13 cellular contexts compared by ENCODE assay signal in genomic region chr6:167242495-167243155, GRCh38. TPM values are rescaled to one million over a fixed set of nuclear protein-coding genes. Genes with fewer than 3 reads are reported as not detected.
DNase-seq lines count a peak whose midpoint lies in the region; TF ChIP-seq lines count a peak whose summit lies in the region.
"Not testable (repeated sequence)": the region's sequence is repeated elsewhere in the genome, so short reads cannot be mapped to it uniquely, and the experiment has no call there.
"Had no signal": no experiment of that assay in that cellular context is flagged by ENCODE, and none has a peak within 500 bp of the region (broad histone marks: within the 10 kb centered on the region; RNA-seq: fewer than 3 reads in every experiment).

No MANE protein-coding gene starts in this region.

- peaks cover 44% of the 10 kb centered on the region for H3K4me1 ChIP-seq in HUES48 (ENCODE audit: control insufficient read depth, insufficient read depth, low read length)
- H3K4me1 ChIP-seq in endodermal cell (ENCODE audit: control insufficient read depth, insufficient read depth, low read length) = peaks cover 16% of the 10 kb centered on the region

- not testable (repeated sequence) for H3K9me3 Mint-ChIP-seq in endodermal cell; nephron; progenitor cell of endocrine pancreas (ENCODE audit: low read depth)

- not testable (repeated sequence) for H3K4me3 Mint-ChIP-seq in endodermal cell; progenitor cell of endocrine pancreas (ENCODE audit: low read depth)
- H3K4me3 Mint-ChIP-seq in nephron = peak overlapping the region in 1 of 3 experiments; percentile 71

- H3K9ac ChIP-seq in HUES48 (ENCODE audit: low read depth, low read length); endodermal cell (ENCODE audit: extremely low read depth, low read length, poor library complexity, severe bottlenecking): not testable (repeated sequence)

- not testable (repeated sequence) for H3K9me3 ChIP-seq in HUES48 (ENCODE audit: control insufficient read depth, insufficient read depth, low read length); WERI-Rb-1 (ENCODE audit: severe bottlenecking); endodermal cell (ENCODE audit: control insufficient read depth, low read length)

- WGBS in endodermal cell (ENCODE audit: insufficient coverage in 1 of 2, insufficient read length in 1 of 2), 2 experiments = 94 to 95% methylated on average over 6 of the region's 6 CpGs

- peaks cover 18% of the 10 kb centered on the region for H3K36me3 ChIP-seq in HUES48 (ENCODE audit: control insufficient read depth, insufficient read depth, low read length)
- not testable (repeated sequence) for H3K36me3 ChIP-seq in WERI-Rb-1; endodermal cell (ENCODE audit: control insufficient read depth, insufficient read depth, low read length)

- H3K27me3 ChIP-seq in HUES48 (ENCODE audit: control insufficient read depth, insufficient read depth, low read length); WERI-Rb-1 (ENCODE audit: insufficient read depth, low read depth, severe bottlenecking); endodermal cell (ENCODE audit: control insufficient read depth, insufficient read depth, low read length, poor library complexity, severe bottlenecking): not testable (repeated sequence)

- not testable (repeated sequence) for H3K36me3 Mint-ChIP-seq in endodermal cell (ENCODE audit: low read depth); nephron (ENCODE audit: low read depth); progenitor cell of endocrine pancreas (ENCODE audit: insufficient read depth)

- peak; percentile 77 for DNase-seq in DMS 273 (lab: John Stamatoyannopoulos, UW; ENCODE audit: unreplicated experiment)
- peak; percentile 12 for DNase-seq in OCI-M1 (lab: John Stamatoyannopoulos, UW)
- DNase-seq in WERI-Rb-1 = peak; percentile 90
- not testable (repeated sequence) for DNase-seq in endodermal cell; progenitor cell of endocrine pancreas (ENCODE audit: low spot score, unreplicated experiment)

- H3K27me3 Mint-ChIP-seq in endodermal cell (ENCODE audit: insufficient read depth); progenitor cell of endocrine pancreas: not testable (repeated sequence)
- H3K27me3 Mint-ChIP-seq in nephron (ENCODE audit: low read depth) = peaks cover 29% of the 10 kb centered on the region

- H3K27ac Mint-ChIP-seq in endodermal cell = not testable (repeated sequence)
- H3K27ac Mint-ChIP-seq in nephron (peak overlapping the region; percentile 58 to 85 (median 63)), progenitor cell of endocrine pancreas (peak overlapping the region; percentile 71)

- H3K4me1 Mint-ChIP-seq in endodermal cell = peaks cover 57% of the 10 kb centered on the region
- H3K4me1 Mint-ChIP-seq in nephron = peaks cover 62% of the 10 kb centered on the region
- peaks cover 47% of the 10 kb centered on the region for H3K4me1 Mint-ChIP-seq in progenitor cell of endocrine pancreas (ENCODE audit: low read depth)

- H3K4me3 ChIP-seq in HUES48 (ENCODE audit: low read depth, low read length); WERI-Rb-1 (ENCODE audit: low read depth, low read length); endodermal cell (ENCODE audit: low read length): not testable (repeated sequence)

- peak overlapping the region; percentile 6 for H3K27ac ChIP-seq in HUES48 (ENCODE audit: low read depth, low read length)
- peak overlapping the region; percentile 81 for H3K27ac ChIP-seq in WERI-Rb-1
- peak overlapping the region; percentile 80 for H3K27ac ChIP-seq in endodermal cell (ENCODE audit: low read depth, low read length)

- not testable (repeated sequence) for TF ChIP-seq CTCF in WERI-Rb-1 (IDR thresholded peaks at IDR 0.05; ENCODE audit: low read depth, low read length); endodermal cell (conservative IDR thresholded peaks at IDR 0.05); nephron (IDR thresholded peaks at IDR 0.05; ENCODE audit: unreplicated experiment in 3 of 3); progenitor cell of endocrine pancreas (IDR thresholded peaks at IDR 0.05; ENCODE audit: unreplicated experiment)

RNA-seq across cellular contexts. Expression of gene UNC93A, which starts 48.5 kb away (rescaled TPM):
- total RNA-seq in endodermal cell (1 to 10 TPM; 2.0 to 4.0 TPM), progenitor cell of endocrine pancreas (8.1 and 12.8 TPM in 2 replicates)
- 3.1 TPM for polyA plus RNA-seq in endodermal cell (2013, experiment 1 of 2)
- polyA plus RNA-seq in endodermal cell (2013, experiment 2 of 2) = 0.83 TPM
- total RNA-seq: A172, GM12878, GM23248, PC-3 had no signal
- polyA plus RNA-seq: BJ, GM23248, IgD-negative memory B cell had no signal

Comparison
In these comparisons a context has a peak if more than half of its experiments do, and no peak if none do; other contexts are left out.
1. H3K27ac ChIP-seq: peak in every context shown above with its lines; median percentile 81 in WERI-Rb-1; 80 in endodermal cell; 6 in HUES48.